15 cellular contexts compared by ENCODE assay signal in the genomic region with DNA sequence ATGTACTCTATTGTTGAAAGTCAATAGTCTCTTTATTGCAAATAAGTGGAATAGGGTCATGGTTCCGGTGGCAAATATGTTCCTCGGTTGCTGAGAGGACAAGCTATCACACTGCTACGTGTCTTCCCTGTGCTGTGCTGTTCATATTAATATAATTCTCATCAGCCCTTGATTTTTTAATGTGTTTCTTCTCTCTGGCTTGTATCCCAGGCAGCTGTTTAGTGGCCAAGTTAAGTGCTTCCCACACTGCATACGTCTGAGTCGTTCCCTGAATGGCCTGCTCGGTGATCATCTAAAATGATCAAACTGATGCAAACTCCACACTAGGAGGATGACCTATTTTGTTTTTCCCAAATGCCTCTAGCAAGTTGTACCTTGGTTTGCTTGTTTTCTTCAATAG.
"Had no signal": no experiment of that assay in that cellular context is flagged by ENCODE, and none has a peak within 500 bp of the region (broad histone marks: within the 10 kb centered on the region; RNA-seq: fewer than 3 reads in every experiment).

No MANE protein-coding gene starts in this region.

- H3K4me1 Mint-ChIP-seq: naive thymus-derived CD8-positive, alpha-beta T cell; stimulated activated naive B cell treated with anti-CD40 and anti-IgM and Interleukin-4, amounts not matched to agents 10 μg/mL and 1 μg/mL and 100 μg/mL, for 72 hours had no signal

- H3K9me3 Mint-ChIP-seq: activated naive CD4-positive, alpha-beta T cell treated with anti-CD3 and anti-CD28 coated beads for 36 hours; stimulated activated naive B cell treated with anti-CD40 and anti-IgM and Interleukin-4, amounts not matched to agents 10 μg/mL and 1 μg/mL and 100 μg/mL, for 72 hours; T-cell had no signal

- H3K4me3 Mint-ChIP-seq: activated naive CD4-positive, alpha-beta T cell treated with anti-CD3 and anti-CD28 coated beads for 36 hours; naive thymus-derived CD8-positive, alpha-beta T cell; stimulated activated naive B cell treated with anti-CD40 and anti-IgM and Interleukin-4, amounts not matched to agents 10 μg/mL and 1 μg/mL and 100 μg/mL, for 72 hours; T-cell had no signal

- DNase-seq: activated CD4-positive, alpha-beta T cell treated with anti-CD3 and anti-CD28 coated beads for 4 hours; activated naive CD4-positive, alpha-beta T cell treated with anti-CD3 and anti-CD28 coated beads for 36 hours; effector CD4-positive, alpha-beta T cell; gastrocnemius medialis; lower lobe of right lung; midbrain; naive thymus-derived CD8-positive, alpha-beta T cell; posterior cingulate gyrus; right lobe of liver; spleen; stimulated activated CD4-positive, alpha-beta T cell treated with anti-CD3 and anti-CD28 coated beads, Interleukin-2, amount 100 ng/mL, for 24 hours; stimulated activated naive B cell treated with anti-CD40 and anti-IgM and Interleukin-4, amounts not matched to agents 10 μg/mL and 1 μg/mL and 100 μg/mL, for 72 hours; T-cell; T1000; trophoblast cell had no signal

- H3K27ac Mint-ChIP-seq: activated naive CD4-positive, alpha-beta T cell treated with anti-CD3 and anti-CD28 coated beads for 36 hours; naive thymus-derived CD8-positive, alpha-beta T cell; T-cell had no signal

- ATAC-seq: gastrocnemius medialis; lower lobe of right lung; naive thymus-derived CD8-positive, alpha-beta T cell; right lobe of liver; stimulated activated naive B cell treated with anti-CD40 and anti-IgM and Interleukin-4, amounts not matched to agents 10 μg/mL and 1 μg/mL and 100 μg/mL, for 72 hours; T-cell had no signal

- H3K27me3 Mint-ChIP-seq: naive thymus-derived CD8-positive, alpha-beta T cell; stimulated activated naive B cell treated with anti-CD40 and anti-IgM and Interleukin-4, amounts not matched to agents 10 μg/mL and 1 μg/mL and 100 μg/mL, for 72 hours; T-cell had no signal
